In the genomic region with DNA sequence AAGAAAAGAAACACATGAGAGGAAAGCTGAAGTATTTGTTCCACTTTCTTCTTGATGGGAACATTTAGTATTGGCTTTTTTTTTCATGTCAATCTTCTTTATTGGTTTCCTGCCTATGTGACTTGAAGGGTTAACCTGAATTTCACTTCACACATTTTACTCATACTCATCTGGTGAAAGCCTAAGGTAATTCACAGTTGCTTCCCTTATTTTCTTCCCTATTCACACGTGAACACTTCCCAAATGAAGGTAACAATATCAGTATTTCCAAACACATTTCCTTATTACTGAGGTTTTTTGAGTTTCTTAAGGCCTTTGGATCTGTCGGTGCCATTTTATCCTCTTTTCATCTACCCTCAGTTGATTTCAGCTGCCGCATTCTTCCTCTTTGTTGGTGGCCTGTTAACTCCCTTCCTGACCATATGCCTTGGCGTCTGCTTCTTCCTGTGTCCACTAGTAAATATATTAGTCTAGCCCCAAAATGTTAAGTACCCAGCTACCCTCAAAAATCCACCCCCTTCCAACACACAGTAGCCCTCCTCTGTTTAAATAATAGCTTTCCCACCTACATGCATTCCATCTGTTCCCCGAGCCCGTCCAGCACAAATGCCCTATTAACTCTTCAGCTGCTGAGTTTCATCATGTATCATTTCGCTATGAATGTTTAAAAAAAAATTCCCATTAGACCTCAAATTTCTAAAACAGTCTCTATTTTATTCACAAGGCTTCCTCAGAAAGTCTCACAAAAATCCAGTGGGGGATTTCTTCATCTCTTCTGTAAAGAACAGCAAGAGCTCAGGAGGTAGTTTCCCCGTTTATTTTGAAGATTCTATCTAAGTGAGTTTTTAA, we compare ENCODE assay signal across 8 cellular contexts.
A peak's percentile ranks its signal among the peaks of the same experiment; 100 is the strongest.
DNase-seq lines count a peak whose midpoint lies in the region; ATAC-seq and TF ChIP-seq lines count a peak whose summit lies in the region.

No MANE protein-coding gene starts in this region.

- peak overlapping the region; percentile 58 to 65 for H3K27ac ChIP-seq in esophagus (ENCODE audit: low read depth in 2 of 2, low read length in 1 of 2)
- H3K27ac ChIP-seq in psoas muscle = peak overlapping the region; percentile 11

- H3K4me3 ChIP-seq in esophagus (ENCODE audit: low read depth in 1 of 2, low read length in 2 of 2) (no peak overlapping the region), psoas muscle (no peak overlapping the region)

- no peaks in the 10 kb centered on the region for H3K36me3 ChIP-seq in esophagus (ENCODE audit: control insufficient read depth in 2 of 2, insufficient read depth in 2 of 2, low read length in 1 of 2)
- H3K36me3 ChIP-seq in psoas muscle (ENCODE audit: insufficient read depth in 1 of 2, low read depth in 1 of 2) = peaks cover 0 to 16% of the 10 kb centered on the region in 2 donors

- ATAC-seq in psoas muscle (no peak), HG03280 (IDR thresholded peaks at IDR 0.05; ENCODE audit: unreplicated experiment) (no peak), GM21515 (IDR thresholded peaks at IDR 0.05; ENCODE audit: unreplicated experiment) (no peak), GM19395 (IDR thresholded peaks at IDR 0.05; ENCODE audit: unreplicated experiment) (no peak)

- H3K27me3 ChIP-seq in esophagus (ENCODE audit: control insufficient read depth in 1 of 2, insufficient read depth in 2 of 2, low read length in 2 of 2) (no peaks in the 10 kb centered on the region), psoas muscle (ENCODE audit: insufficient read depth in 3 of 3, low read length in 2 of 3) (no peaks in the 10 kb centered on the region)

- WGBS in esophagus, 2 donors = 38 to 40% methylated on average over 8 of the region's 8 CpGs
- 46 to 59% (median 54%) methylated on average over 8 of the region's 8 CpGs for WGBS in psoas muscle, 3 donors

- H3K4me1 ChIP-seq in esophagus (ENCODE audit: control insufficient read depth in 2 of 2, insufficient read depth in 2 of 2, low read length in 1 of 2) (no peaks in the 10 kb centered on the region), psoas muscle (peaks cover 28% of the 10 kb centered on the region)

- DNase-seq in ELR (ENCODE audit: low read depth) (peak; percentile 39), OCI-M1 (lab: John Stamatoyannopoulos, UW) (peak; percentile 75), psoas muscle (no peak), HuH-7.5 (ENCODE audit: low spot score) (no peak)

- no peaks in the 10 kb centered on the region for H3K9me3 ChIP-seq in esophagus (ENCODE audit: control insufficient read depth in 2 of 2, insufficient read depth in 1 of 2, low read depth in 1 of 2, low read length in 1 of 2)
- H3K9me3 ChIP-seq in psoas muscle = no peaks in the 10 kb centered on the region

- no peak for TF ChIP-seq CTCF in psoas muscle (IDR thresholded peaks at IDR 0.05)

- intact Hi-C loops in psoas muscle (cut with DNase I) = no loop called here

Comparison
In these comparisons a context has a peak if more than half of its experiments do, and no peak if none do; other contexts are left out.
1. DNase-seq: peak in ELR (single experiment) and OCI-M1 (single experiment); none in psoas muscle (0 of 2) and HuH-7.5 (single experiment).